16 cellular contexts compared by ENCODE assay signal in the genomic region with DNA sequence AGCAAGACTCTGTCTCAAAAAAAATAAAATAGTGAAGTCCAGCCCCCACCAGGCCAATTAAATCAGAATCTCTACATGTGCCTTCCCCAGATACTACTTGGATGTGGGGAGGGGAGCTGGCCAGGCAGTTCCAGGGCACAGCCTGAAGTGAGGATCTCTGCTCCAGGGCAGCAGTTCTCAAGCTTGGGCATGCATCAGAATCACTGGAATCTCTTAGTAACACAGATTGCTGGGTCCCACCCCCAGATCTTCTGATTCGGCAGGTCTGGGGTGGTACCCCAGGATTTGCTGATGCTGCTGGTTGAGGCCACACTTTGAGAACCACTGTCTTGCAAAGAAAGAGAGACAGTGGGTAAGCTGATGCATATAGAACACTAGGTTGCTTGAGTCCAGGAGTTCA. TPM values are rescaled to one million over a fixed set of nuclear protein-coding genes. Genes with fewer than 3 reads are reported as not detected.
DNase-seq lines count a peak whose midpoint lies in the region; ATAC-seq and TF ChIP-seq lines count a peak whose summit lies in the region.
"Had no signal": no experiment of that assay in that cellular context is flagged by ENCODE, and none has a peak within 500 bp of the region (broad histone marks: within the 10 kb centered on the region; RNA-seq: fewer than 3 reads in every experiment).

No MANE protein-coding gene starts in this region.

- H3K9me3 ChIP-seq in HEK293 (ENCODE audit: control insufficient read depth, insufficient read depth, low read depth, low read length) (no peaks in the 10 kb centered on the region), upper lobe of right lung (no peaks in the 10 kb centered on the region)
- H3K9me3 ChIP-seq: A549, BE2C had no signal

- DNase-seq in RWPE1 (ENCODE audit: low spot score) (peak; percentile 24), epithelial cell of esophagus (ENCODE audit: low read depth) (peak; percentile 81), upper lobe of right lung (peak; percentile 10), NCI-H1092 treated with DMSO at 0.1 percent for 48 hours (lab: John Stamatoyannopoulos, UW) (no peak)
- DNase-seq: BE2C, DMS79, H7 had no signal

- no peaks in the 10 kb centered on the region for H3K27me3 ChIP-seq in upper lobe of right lung

- POLR2A ChIA-PET in HEK293 (lab: Yijun Ruan, JAX) = no interaction called here
- POLR2A ChIA-PET in RWPE1 (lab: Yijun Ruan, JAX; ENCODE audit: low non-redundant PET) = no interaction called here

- H3K4me1 ChIP-seq in HEK293 (ENCODE audit: control insufficient read depth, insufficient read depth, low read length) (no peaks in the 10 kb centered on the region), upper lobe of right lung (peaks cover 17% of the 10 kb centered on the region)
- H3K4me1 ChIP-seq: BE2C had no signal

- H3K4me3 ChIP-seq in HEK293 (ENCODE audit: low read depth, low read length) (no peak overlapping the region), epithelial cell of esophagus (ENCODE audit: low read length) (no peak overlapping the region), upper lobe of right lung (no peak overlapping the region)
- H3K4me3 ChIP-seq: A549, GM12878, GM23338 had no signal

- no peak for TF ChIP-seq CTCF in HEK293 (tag by site-specific recombination; IDR thresholded peaks at IDR 0.05)
- TF ChIP-seq CTCF in RWPE1 (conservative IDR thresholded peaks at IDR 0.05; ENCODE audit: low read depth) = no peak
- TF ChIP-seq CTCF in epithelial cell of esophagus (IDR thresholded peaks at IDR 0.05; ENCODE audit: insufficient read depth, low read depth, low read length, missing control alignments) = no peak
- no peak for TF ChIP-seq CTCF in upper lobe of right lung (IDR thresholded peaks at IDR 0.05)

- H3K27ac ChIP-seq in HEK293 (ENCODE audit: extremely low read depth, low read depth, low read length) (no peak overlapping the region), RWPE1 (peak overlapping the region; percentile 89), upper lobe of right lung (no peak overlapping the region)
- H3K27ac ChIP-seq: C4-2B, HL-60 had no signal

- H3K36me3 ChIP-seq in HEK293 (ENCODE audit: control insufficient read depth in 2 of 2, insufficient read depth in 1 of 2, low read length in 2 of 2) = no peaks in the 10 kb centered on the region
- H3K36me3 ChIP-seq in upper lobe of right lung = no peaks in the 10 kb centered on the region
- H3K36me3 ChIP-seq: BE2C had no signal

- CTCF ChIA-PET in HEK293 (lab: Yijun Ruan, JAX) (interaction anchor here (0.6 to 5.0 kb wide), 23 partner anchors 9 to 1292 kb away, joined by 3 to 66 read pairs (median 5); a partner anchor contains a TSS), RWPE1 (lab: Yijun Ruan, JAX) (interaction anchor here (1.0 to 1.5 kb wide), 5 partner anchors 14 to 510 kb away, joined by 3 to 5 read pairs (median 4); no protein-coding TSS in a partner anchor)

- ATAC-seq in upper lobe of right lung = no peak
- no peak for ATAC-seq in HG03025 (IDR thresholded peaks at IDR 0.05; ENCODE audit: low FRiP score, unreplicated experiment)

- intact Hi-C loops in upper lobe of right lung (cut with DNase I) = no loop called here

TF ChIP-seq in HEK293, 187 proteins besides CTCF, POLR2A, EP300 and RAD21:
- TF ChIP-seq, protein P1, sequence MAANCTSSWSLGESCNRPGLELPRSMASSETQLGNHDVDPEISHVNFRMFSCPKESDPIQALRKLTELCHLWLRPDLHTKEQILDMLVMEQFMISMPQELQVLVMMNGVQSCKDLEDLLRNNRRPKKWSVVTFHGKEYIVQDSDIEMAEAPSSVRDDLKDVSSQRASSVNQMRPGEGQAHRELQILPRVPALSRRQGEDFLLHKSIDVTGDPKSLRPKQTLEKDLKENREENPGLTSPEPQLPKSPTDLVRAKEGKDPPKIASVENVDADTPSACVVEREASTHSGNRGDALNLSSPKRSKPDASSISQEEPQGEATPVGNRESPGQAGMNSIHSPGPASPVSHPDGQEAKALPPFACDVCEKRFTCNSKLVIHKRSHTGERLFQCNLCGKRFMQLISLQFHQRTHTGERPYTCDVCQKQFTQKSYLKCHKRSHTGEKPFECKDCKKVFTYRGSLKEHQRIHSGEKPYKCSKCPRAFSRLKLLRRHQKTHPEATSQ (tag by site-specific recombination; IDR thresholded peaks at IDR 0.05) = no peak
- peak; percentile 18; the same call in 1 of the 2 replicates for TF ChIP-seq ZBTB20 (tag by site-specific recombination; IDR thresholded peaks at IDR 0.05)
- no peak for TF ChIP-seq ZNF621 (tag by site-specific recombination; IDR thresholded peaks at IDR 0.05)
- TF ChIP-seq ZNF24 (tag by site-specific recombination; IDR thresholded peaks at IDR 0.05) = no peak
- TF ChIP-seq, protein P2, sequence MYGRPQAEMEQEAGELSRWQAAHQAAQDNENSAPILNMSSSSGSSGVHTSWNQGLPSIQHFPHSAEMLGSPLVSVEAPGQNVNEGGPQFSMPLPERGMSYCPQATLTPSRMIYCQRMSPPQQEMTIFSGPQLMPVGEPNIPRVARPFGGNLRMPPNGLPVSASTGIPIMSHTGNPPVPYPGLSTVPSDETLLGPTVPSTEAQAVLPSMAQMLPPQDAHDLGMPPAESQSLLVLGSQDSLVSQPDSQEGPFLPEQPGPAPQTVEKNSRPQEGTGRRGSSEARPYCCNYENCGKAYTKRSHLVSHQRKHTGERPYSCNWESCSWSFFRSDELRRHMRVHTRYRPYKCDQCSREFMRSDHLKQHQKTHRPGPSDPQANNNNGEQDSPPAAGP (tag by site-specific recombination; IDR thresholded peaks at IDR 0.05) = no peak
TF ChIP-seq in HEK293: peak in this region for 1.

RNA-seq across cellular contexts. Expression of a gene that starts 8.3 kb away (rescaled TPM):
- 144 TPM for total RNA-seq in upper lobe of right lung
- total RNA-seq: CD4-positive, alpha-beta memory T cell; G401; GM12878; GM23338; H7 had no signal
